ENCODE assay signal across 13 cellular contexts in the genomic region with DNA sequence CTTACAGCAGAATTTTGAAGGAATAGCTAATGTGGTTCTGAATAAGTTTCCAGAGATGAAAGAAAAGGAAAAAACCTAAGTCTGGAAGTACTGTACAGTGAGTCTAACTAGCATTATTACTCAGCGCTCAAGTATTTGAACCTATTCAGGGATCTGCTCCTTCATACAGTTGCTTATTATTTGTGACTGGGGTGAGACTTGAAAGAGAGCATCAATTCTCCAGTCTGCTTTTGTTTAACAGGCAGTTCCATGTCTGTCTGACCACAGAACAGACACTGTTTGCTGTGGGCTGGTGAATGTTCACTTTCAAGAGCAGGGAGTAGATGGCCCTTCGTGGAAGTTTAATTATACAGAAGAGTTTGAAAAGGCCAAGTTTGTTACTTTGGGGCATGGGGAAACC. TPM values are rescaled to one million over a fixed set of nuclear protein-coding genes. Genes with fewer than 3 reads are reported as not detected.
DNase-seq lines count a peak whose midpoint lies in the region; TF ChIP-seq lines count a peak whose summit lies in the region.
"Had no signal": no experiment of that assay in that cellular context is flagged by ENCODE, and none has a peak within 500 bp of the region (broad histone marks: within the 10 kb centered on the region; RNA-seq: fewer than 3 reads in every experiment).

No MANE protein-coding gene starts in this region.

- DNase-seq in A673 (ENCODE audit: low spot score) (peak; percentile 46), GM23248 (peak; percentile 85), astrocyte of the spinal cord (ENCODE audit: low read depth, low spot score) (peak; percentile 81), iris pigment epithelial cell (ENCODE audit: low read depth) (peak; percentile 81), spleen (no peak), posterior cingulate gyrus (no peak)
- no peak for DNase-seq in activated T-helper 2 cell treated with anti-CD3 and anti-CD28 coated beads, Interferon-gamma antibody, Interleukin-2, Interleukin-4, amounts not matched to agents 10 μg/mL and 5 μg/mL and 100 μg/mL, durations not matched to agents 14 hours and 24 hours and 36 hours (ENCODE audit: low spot score)
- no peak for DNase-seq in NK-92 treated with Interleukin-12 subunit alpha and Interleukin-12 subunit beta, amount 100 ng/mL, for 24 hours (lab: John Stamatoyannopoulos, UW)
- DNase-seq: CD8-positive, alpha-beta memory T cell; effector CD4-positive, alpha-beta T cell; NCI-H187 treated with DMSO at 0.1 percent for 48 hours; upper lobe of left lung had no signal

- 25 to 27% methylated on average over 2 of the region's 2 CpGs for WGBS in GM23248 (ENCODE audit: low coverage in 1 of 2, low lambda C conversion rate in 2 of 2, missing lambda C conversion rate in 2 of 2), 2 experiments
- 60 to 77% (median 66%) methylated on average over 2 of the region's 2 CpGs for WGBS in spleen, 5 donors

- BruUV-seq in A673 (replicated peaks; lab: Mats Ljungman, UMichigan) = no TSS peak

- H3K27ac Mint-ChIP-seq in activated T-helper 2 cell treated with anti-CD3 and anti-CD28 coated beads, Interferon-gamma antibody, Interleukin-2, Interleukin-4, amounts not matched to agents 10 μg/mL and 5 μg/mL and 100 μg/mL, durations not matched to agents 14 hours and 24 hours and 36 hours = no peak overlapping the region

- H3K4me2 ChIP-seq in GM23248 (ENCODE audit: unreplicated experiment) = peak overlapping the region; percentile 39

- no peaks in the 10 kb centered on the region for H3K9me2 ChIP-seq in GM23248 (ENCODE audit: insufficient read depth)

- H3K27me3 Mint-ChIP-seq in activated T-helper 2 cell treated with anti-CD3 and anti-CD28 coated beads, Interferon-gamma antibody, Interleukin-2, Interleukin-4, amounts not matched to agents 10 μg/mL and 5 μg/mL and 100 μg/mL, durations not matched to agents 14 hours and 24 hours and 36 hours (ENCODE audit: low read depth) = no peaks in the 10 kb centered on the region
- H3K27me3 Mint-ChIP-seq: CD8-positive, alpha-beta memory T cell had no signal

- H3K27me3 ChIP-seq in A673 (replicated peaks; ENCODE audit: insufficient read depth, low read depth, low read length, poor library complexity) (no peaks in the 10 kb centered on the region), GM23248 (replicated peaks; ENCODE audit: insufficient read depth) (no peaks in the 10 kb centered on the region), spleen (replicated peaks in 1 of 7) (no peaks in the 10 kb centered on the region)
- H3K27me3 ChIP-seq: upper lobe of left lung had no signal

- no peaks in the 10 kb centered on the region for H3K9me3 ChIP-seq in A673 (ENCODE audit: low read depth, low read length, poor library complexity, severe bottlenecking)
- no peaks in the 10 kb centered on the region for H3K9me3 ChIP-seq in GM23248 (ENCODE audit: low read depth)
- no peaks in the 10 kb centered on the region for H3K9me3 ChIP-seq in spleen
- H3K9me3 ChIP-seq: upper lobe of left lung had no signal

- no peak overlapping the region for H3K4me3 Mint-ChIP-seq in activated T-helper 2 cell treated with anti-CD3 and anti-CD28 coated beads, Interferon-gamma antibody, Interleukin-2, Interleukin-4, amounts not matched to agents 10 μg/mL and 5 μg/mL and 100 μg/mL, durations not matched to agents 14 hours and 24 hours and 36 hours (ENCODE audit: low read depth)
- H3K4me3 Mint-ChIP-seq: CD8-positive, alpha-beta memory T cell had no signal

- peaks cover 24% of the 10 kb centered on the region for H3F3A ChIP-seq in GM23248 (ENCODE audit: insufficient read depth)

- peaks cover 96% of the 10 kb centered on the region for H3K79me2 ChIP-seq in GM23248 (ENCODE audit: insufficient read depth)

- intact Hi-C loops in A673 (cut with micrococcal nuclease; ENCODE audit: unreplicated experiment) = loop anchor here (10.0 kb wide), 1 partner anchor 106 kb away; no protein-coding TSS in a partner anchor
- intact Hi-C loops in activated T-helper 2 cell treated with anti-CD3 and anti-CD28 coated beads, Interferon-gamma antibody, Interleukin-2, Interleukin-4, amounts not matched to agents 10 μg/mL and 5 μg/mL and 100 μg/mL, durations not matched to agents 14 hours and 24 hours and 36 hours (cut with micrococcal nuclease) = no loop called here
- intact Hi-C loops in spleen (cut with DNase I; ENCODE audit: low total_unique reads) = no loop called here
- intact Hi-C loops in posterior cingulate gyrus (cut with DNase I) = loop anchor here (10.0 kb wide), 1 partner anchor 136 kb away; no protein-coding TSS in a partner anchor

- H3K4me3 ChIP-seq in A673 (ENCODE audit: low read depth, low read length, poor library complexity, severe bottlenecking) (no peak overlapping the region), GM23248 (0 out of 2 replicates have a peak overlapping the region, but pooled peaks have one; percentile 11), astrocyte of the spinal cord (ENCODE audit: low read depth, low read length) (no peak overlapping the region), spleen (no peak overlapping the region)
- H3K4me3 ChIP-seq: upper lobe of left lung had no signal

- H3K4me1 ChIP-seq in A673 (ENCODE audit: insufficient read depth, low read length, poor library complexity, severe bottlenecking) = peaks cover 33% of the 10 kb centered on the region
- H3K4me1 ChIP-seq in GM23248 (ENCODE audit: insufficient read depth) = peaks cover 23% of the 10 kb centered on the region
- H3K4me1 ChIP-seq in spleen = peaks cover 47 to 100% (median 91%) of the 10 kb centered on the region in 6 donors

- TF ChIP-seq CTCF in A673 (conservative IDR thresholded peaks at IDR 0.05; ENCODE audit: low read depth, low read length) (no peak), astrocyte of the spinal cord (IDR thresholded peaks at IDR 0.05; ENCODE audit: low read depth, low read length) (no peak), spleen (IDR thresholded peaks at IDR 0.05 in 8 of 11, conservative IDR thresholded peaks at IDR 0.05 in 3 of 11) (no peak)

- no peaks in the 10 kb centered on the region for H3K9me3 Mint-ChIP-seq in activated T-helper 2 cell treated with anti-CD3 and anti-CD28 coated beads, Interferon-gamma antibody, Interleukin-2, Interleukin-4, amounts not matched to agents 10 μg/mL and 5 μg/mL and 100 μg/mL, durations not matched to agents 14 hours and 24 hours and 36 hours
- H3K9me3 Mint-ChIP-seq: CD8-positive, alpha-beta memory T cell had no signal

- POLR2A ChIA-PET in A673 (lab: Charles Lee; ENCODE audit: low non-redundant PET) = no interaction called here

- H2AFZ ChIP-seq in GM23248 = no peak overlapping the region
- H2AFZ ChIP-seq: parathyroid adenoma had no signal

- in situ Hi-C loops in GM23248 (cut with MboI) = no loop called here
- in situ Hi-C loops in astrocyte of the spinal cord (cut with HindIII; ENCODE audit: low sequenced_read_pairs) = no loop called here

- peaks cover 71% of the 10 kb centered on the region for H3K4me1 Mint-ChIP-seq in activated T-helper 2 cell treated with anti-CD3 and anti-CD28 coated beads, Interferon-gamma antibody, Interleukin-2, Interleukin-4, amounts not matched to agents 10 μg/mL and 5 μg/mL and 100 μg/mL, durations not matched to agents 14 hours and 24 hours and 36 hours (ENCODE audit: low read depth)

- H3K36me3 Mint-ChIP-seq in activated T-helper 2 cell treated with anti-CD3 and anti-CD28 coated beads, Interferon-gamma antibody, Interleukin-2, Interleukin-4, amounts not matched to agents 10 μg/mL and 5 μg/mL and 100 μg/mL, durations not matched to agents 14 hours and 24 hours and 36 hours (ENCODE audit: low read depth) = peaks cover 59% of the 10 kb centered on the region

- H3K9ac ChIP-seq in GM23248 = no peak overlapping the region
- H3K9ac ChIP-seq: parathyroid adenoma had no signal

- H3K36me3 ChIP-seq in A673 (ENCODE audit: insufficient read depth, low read length, poor library complexity, severe bottlenecking) (no peaks in the 10 kb centered on the region), GM23248 (ENCODE audit: low read depth) (no peaks in the 10 kb centered on the region), spleen (peaks cover 0 to 25% (median 8%) of the 10 kb centered on the region in 6 donors)

- CTCF ChIA-PET in A673 (lab: Charles Lee) = no interaction called here

- H3K27ac ChIP-seq in A673 (ENCODE audit: low read depth, low read length, poor library complexity, severe bottlenecking) (no peak overlapping the region), GM23248 (peak overlapping the region; percentile 38), spleen (peak overlapping the region in 1 of 8 donors; percentile 18)
- H3K27ac ChIP-seq: parathyroid adenoma, upper lobe of left lung had no signal

- no peaks in the 10 kb centered on the region for H4K20me1 ChIP-seq in GM23248 (ENCODE audit: insufficient read depth)

- TF ChIP-seq POLR2A in spleen (IDR thresholded peaks at IDR 0.05) = no peak

RNA-seq across cellular contexts. Expression of a gene that starts 9.3 kb away (rescaled TPM):
- total RNA-seq in A673 (2021) (27.4 and 32.4 TPM in 2 replicates), spleen (100 to 1,000 TPM in 1 of 7 donors, 10 to 100 TPM in 6; 45.7 to 116 (median 86.2) TPM)
- total RNA-seq in GM23248 (2014; rRNA removed; shearing (Covaris generic)) = 5.3 and 10.4 TPM in 2 replicates
- polyA plus RNA-seq in GM23248 (2016; fragmentation: Nextera tagmentation; extraction: Ambion mirVana) (2.5 and 2.9 TPM in 2 replicates), spleen (10 to 100 TPM in 2 of 3 donors, 1 to 10 TPM in 1; 7.2 to 12.3 (median 10.6) TPM)
- total RNA-seq in activated T-helper 2 cell treated with anti-CD3 and anti-CD28 coated beads, Interferon-gamma antibody, Interleukin-2, Interleukin-4, amounts not matched to agents 10 μg/mL and 5 μg/mL and 100 μg/mL, durations not matched to agents 14 hours and 24 hours and 36 hours = 68.2 and 69.4 TPM in 2 replicates

Comparison
In these comparisons a context has a peak if more than half of its experiments do, and no peak if none do; other contexts are left out.
1. DNase-seq: peak in A673 (single experiment), GM23248 (single experiment), astrocyte of the spinal cord (single experiment) and iris pigment epithelial cell (single experiment); none in activated T-helper 2 cell treated with anti-CD3 and anti-CD28 coated beads, Interferon-gamma antibody, Interleukin-2, Interleukin-4, amounts not matched to agents 10 μg/mL and 5 μg/mL and 100 μg/mL, durations not matched to agents 14 hours and 24 hours and 36 hours (single experiment), NK-92 treated with Interleukin-12 subunit alpha and Interleukin-12 subunit beta, amount 100 ng/mL, for 24 hours (single experiment), spleen (single experiment) and posterior cingulate gyrus (0 of 10).
2. intact Hi-C loops: an anchor here in A673 (10.0 kb wide) and posterior cingulate gyrus (10.0 kb wide); none called in activated T-helper 2 cell treated with anti-CD3 and anti-CD28 coated beads, Interferon-gamma antibody, Interleukin-2, Interleukin-4, amounts not matched to agents 10 μg/mL and 5 μg/mL and 100 μg/mL, durations not matched to agents 14 hours and 24 hours and 36 hours and spleen.